ENCODE assay signal across 19 cellular contexts in the genomic region with DNA sequence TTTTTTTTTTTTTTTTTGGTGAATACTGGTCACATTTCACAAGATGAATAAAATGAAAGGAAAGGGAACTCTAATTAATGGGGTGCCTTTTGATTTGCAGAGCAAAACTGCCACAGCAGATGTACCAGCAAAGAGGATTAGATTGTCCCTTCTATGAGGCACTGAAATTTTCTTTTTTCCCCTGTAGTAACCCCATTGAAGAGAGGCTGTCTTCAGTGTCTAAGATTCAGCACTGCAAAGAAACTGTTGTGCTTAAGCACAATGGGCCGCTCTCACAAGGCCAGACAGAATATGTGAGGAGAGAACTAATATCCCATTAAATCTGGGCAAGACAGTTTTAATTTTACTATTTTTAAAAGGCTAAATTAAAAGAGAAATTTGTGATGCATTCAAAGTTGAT.
DNase-seq lines count a peak whose midpoint lies in the region; ATAC-seq and TF ChIP-seq lines count a peak whose summit lies in the region.
"Had no signal": no experiment of that assay in that cellular context is flagged by ENCODE, and none has a peak within 500 bp of the region (broad histone marks: within the 10 kb centered on the region; RNA-seq: fewer than 3 reads in every experiment).

No MANE protein-coding gene starts in this region.

- H3K27me3 ChIP-seq in neuron (ENCODE audit: insufficient read depth, low read length), result no peaks in the 10 kb centered on the region
- H3K27me3 ChIP-seq: cardiac muscle cell, gastrocnemius medialis, Peyer's patch had no signal

- H3K4me1 ChIP-seq in neuron (ENCODE audit: insufficient read depth, low read length), result peaks cover 59% of the 10 kb centered on the region
- H3K4me1 ChIP-seq: A549, gastrocnemius medialis, Peyer's patch had no signal

- ATAC-seq in HG03521 (IDR thresholded peaks at IDR 0.05; ENCODE audit: unreplicated experiment) (no peak), GM18867 (IDR thresholded peaks at IDR 0.05; ENCODE audit: unreplicated experiment) (no peak)
- ATAC-seq: A549, gastrocnemius medialis had no signal

- no peaks in the 10 kb centered on the region for H3K9me3 ChIP-seq in neuron (ENCODE audit: low read length)
- H3K9me3 ChIP-seq: A549, gastrocnemius medialis, Peyer's patch had no signal

- H3K27me3 Mint-ChIP-seq in brain, result no peaks in the 10 kb centered on the region
- H3K27me3 Mint-ChIP-seq in immature natural killer cell (ENCODE audit: low read depth in 3 of 3), result peaks cover 0 to 1% (median 0%) of the 10 kb centered on the region in 3 donors

- no peaks in the 10 kb centered on the region for H3K36me3 Mint-ChIP-seq in brain
- H3K36me3 Mint-ChIP-seq in immature natural killer cell, result no peaks in the 10 kb centered on the region

- H3K4me1 Mint-ChIP-seq in brain (peaks cover 62% of the 10 kb centered on the region), immature natural killer cell (no peaks in the 10 kb centered on the region)

- H3K36me3 ChIP-seq in neuron (ENCODE audit: insufficient read depth, low read length), result no peaks in the 10 kb centered on the region
- H3K36me3 ChIP-seq: cardiac muscle cell, gastrocnemius medialis, Peyer's patch, WERI-Rb-1 had no signal

- DNase-seq in COLO829 (ENCODE audit: low spot score) (peak; percentile 12), globus pallidus (ENCODE audit: low spot score) (peak; percentile 77), NCI-H1436 (lab: John Stamatoyannopoulos, UW) (no peak), immature natural killer cell (no peak)
- DNase-seq: activated CD4-positive, alpha-beta T cell treated with anti-CD3 and anti-CD28 coated beads, Interleukin-2, amount 50 U/mL, for 4 hours; activated CD8-positive, alpha-beta memory T cell treated with anti-CD3 and anti-CD28 coated beads, Interleukin-2, amount 50 U/mL, for 48 hours; erythroblast; gastrocnemius medialis; NCI-H1694 treated with DMSO at 0.1 percent for 48 hours; NK-92 treated with Interleukin-12 subunit alpha and Interleukin-12 subunit beta, amount 100 ng/mL, for 24 hours; Peyer's patch; WERI-Rb-1 had no signal

- H3K4me3 Mint-ChIP-seq in brain, result peak overlapping the region; percentile 69 to 83 (median 80)
- no peak overlapping the region for H3K4me3 Mint-ChIP-seq in immature natural killer cell
- H3K4me3 Mint-ChIP-seq: T-helper 2 cell treated with Interferon-gamma antibody and Interleukin-4, amounts not matched to agents 5 μg/mL and 100 μg/mL, for 36 hours had no signal

- no peak overlapping the region for H2AFZ ChIP-seq in neuron (ENCODE audit: low read depth, low read length)

- peak overlapping the region; percentile 5 for H3K4me3 ChIP-seq in neuron (ENCODE audit: low read length)
- H3K4me3 ChIP-seq: A549, cardiac muscle cell, gastrocnemius medialis, Peyer's patch had no signal

- no peak for TF ChIP-seq CTCF in brain (conservative IDR thresholded peaks at IDR 0.05)

- H3K9me3 Mint-ChIP-seq in brain (peaks cover 0 to 14% (median 7%) of the 10 kb centered on the region in 5 experiments), immature natural killer cell (peaks cover 0 to 4% (median 1%) of the 10 kb centered on the region in 6 donors)
- H3K9me3 Mint-ChIP-seq: T-helper 2 cell treated with Interferon-gamma antibody and Interleukin-4, amounts not matched to agents 5 μg/mL and 100 μg/mL, for 36 hours had no signal

- H3K27ac Mint-ChIP-seq in brain, result peak overlapping the region; percentile 97 to 100 (median 99)
- H3K27ac Mint-ChIP-seq in immature natural killer cell, result no peak overlapping the region
- H3K27ac Mint-ChIP-seq: T-helper 2 cell treated with Interferon-gamma antibody and Interleukin-4, amounts not matched to agents 5 μg/mL and 100 μg/mL, for 36 hours had no signal

Comparison
In these comparisons a context has a peak if more than half of its experiments do, and no peak if none do; other contexts are left out.
1. DNase-seq: peak in COLO829 (single experiment) and globus pallidus (single experiment); none in NCI-H1436 (single experiment) and immature natural killer cell (0 of 3).
2. H3K27ac Mint-ChIP-seq: peak in brain (5 of 5); none in immature natural killer cell (0 of 6).
3. H3K4me3 Mint-ChIP-seq: peak in brain (5 of 5); none in immature natural killer cell (0 of 5).